19 cellular contexts compared by ENCODE assay signal in the genomic region with DNA sequence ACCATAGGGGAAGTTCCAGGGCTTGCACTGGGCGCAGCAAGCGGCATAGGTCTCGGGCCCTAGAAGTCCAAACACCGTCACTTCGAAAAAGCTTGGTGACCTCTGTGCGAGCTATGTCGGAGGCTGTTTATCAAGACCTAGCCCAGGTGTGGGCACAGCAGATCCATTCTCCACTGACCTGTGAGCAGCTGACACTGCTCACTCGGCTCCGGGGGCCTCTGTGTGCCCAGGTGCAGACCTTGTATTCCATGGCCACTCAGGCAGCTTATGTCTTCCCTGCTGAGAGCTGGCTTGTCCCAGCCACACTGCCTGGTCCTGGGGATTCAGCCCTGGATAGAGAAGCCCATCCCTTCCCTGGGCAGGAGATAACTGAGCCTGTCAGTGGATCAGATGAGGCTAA. TPM values are rescaled to one million over a fixed set of nuclear protein-coding genes. Genes with fewer than 3 reads are reported as not detected.
"Had no signal": no experiment of that assay in that cellular context is flagged by ENCODE, and none has a peak within 500 bp of the region (broad histone marks: within the 10 kb centered on the region; RNA-seq: fewer than 3 reads in every experiment).

No MANE protein-coding gene starts in this region.

RNA-seq across cellular contexts. Expression of a gene that starts 1.5 kb away (rescaled TPM):
- total RNA-seq: activated naive CD4-positive, alpha-beta T cell treated with anti-CD3 and anti-CD28 coated beads for 36 hours; activated naive CD4-positive, alpha-beta T cell treated with anti-CD3 and anti-CD28 coated beads, Interleukin-2, amount 50 U/mL, for 72 hours; activated naive CD8-positive, alpha-beta T cell treated with anti-CD3 and anti-CD28 coated beads for 36 hours; activated naive CD8-positive, alpha-beta T cell treated with anti-CD3 and anti-CD28 coated beads, Interleukin-2, amount 10 ng/mL, durations not matched to agents 7 days and 5 days; activated T-cell treated with anti-CD3 and anti-CD28 coated beads, Interleukin-2, amount 50 U/mL, for 4 hours; activated T-cell treated with anti-CD3 and anti-CD28 coated beads, Interleukin-2, amount 50 U/mL, for 72 hours; activated T-helper 1 cell treated with anti-CD3 and anti-CD28 coated beads, Interleukin-12 subunit alpha, Interleukin-12 subunit beta, Interleukin-2, Interleukin-4 antibody, amounts not matched to agents 30 ng/mL and 10 ng/mL and 1 ng/mL, durations not matched to agents 14 hours and 24 hours and 36 hours; activated T-helper 17 cell treated with anti-CD3 and anti-CD28 coated beads, Interleukin-2, amount 50 U/mL, for 72 hours; activated T-helper 2 cell treated with anti-CD3 and anti-CD28 coated beads, Interferon-gamma antibody, Interleukin-2, Interleukin-4, amounts not matched to agents 10 μg/mL and 5 μg/mL and 100 μg/mL, durations not matched to agents 14 hours and 24 hours and 36 hours; adrenal gland; aorta; ascending aorta; astrocyte; body of pancreas; bronchial epithelial cell; cardiac muscle cell; cardiac septum; cerebellum had no signal
- polyA plus RNA-seq: adipose tissue, adrenal gland, aorta, cardiac muscle cell had no signal
